Comparison of ENCODE assay signal across 17 cellular contexts in the genomic region with DNA sequence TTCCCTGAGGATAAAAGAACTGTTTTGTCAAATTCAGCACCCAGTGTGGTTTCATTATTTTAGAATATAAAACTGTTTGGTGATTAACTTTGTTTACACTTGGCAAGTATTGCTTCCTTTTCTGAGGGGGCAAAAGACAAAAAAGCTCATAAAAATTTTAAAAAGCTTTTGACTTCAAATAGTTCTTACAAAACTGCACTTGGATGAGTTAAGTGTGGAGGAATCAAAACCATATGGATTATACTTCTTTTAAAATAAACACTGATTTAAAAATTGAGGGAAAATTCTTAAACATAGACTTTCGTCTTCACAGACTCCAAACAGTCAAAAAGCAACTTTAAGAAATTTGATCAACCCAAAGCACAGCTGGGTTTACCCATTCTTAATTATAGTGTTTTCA.
DNase-seq lines count a peak whose midpoint lies in the region; ATAC-seq and TF ChIP-seq lines count a peak whose summit lies in the region.
"Had no signal": no experiment of that assay in that cellular context is flagged by ENCODE, and none has a peak within 500 bp of the region (broad histone marks: within the 10 kb centered on the region; RNA-seq: fewer than 3 reads in every experiment).

No MANE protein-coding gene starts in this region.

- H2AFZ ChIP-seq in hepatocyte, result no peak overlapping the region

- H3K36me3 ChIP-seq in breast epithelium (no peaks in the 10 kb centered on the region), colonic mucosa (no peaks in the 10 kb centered on the region), hepatocyte (replicated peaks; ENCODE audit: insufficient read depth, low read depth) (no peaks in the 10 kb centered on the region), Caco-2 (ENCODE audit: control insufficient read depth, insufficient read depth, low read length) (no peaks in the 10 kb centered on the region)

- H3K9me3 ChIP-seq in breast epithelium (no peaks in the 10 kb centered on the region), colonic mucosa (no peaks in the 10 kb centered on the region), hepatocyte (ENCODE audit: low read depth) (no peaks in the 10 kb centered on the region), Caco-2 (no peaks in the 10 kb centered on the region)

- WGBS in hepatocyte (ENCODE audit: low lambda C conversion rate, missing lambda C conversion rate), result 67% methylated on average over 1 of the region's 1 CpG

- H3K27ac ChIP-seq in breast epithelium, result no peak overlapping the region
- peak overlapping the region; percentile 37 for H3K27ac ChIP-seq in colonic mucosa
- peak overlapping the region; percentile 68 for H3K27ac ChIP-seq in hepatocyte
- H3K27ac ChIP-seq: 22Rv1, C4-2B, KMS-11 had no signal

- no peaks in the 10 kb centered on the region for H3K27me3 ChIP-seq in breast epithelium
- H3K27me3 ChIP-seq in colonic mucosa, result no peaks in the 10 kb centered on the region
- H3K27me3 ChIP-seq in hepatocyte, result no peaks in the 10 kb centered on the region
- H3K27me3 ChIP-seq in Caco-2 (replicated peaks; ENCODE audit: control insufficient read depth, insufficient read depth, low read length), result no peaks in the 10 kb centered on the region

- H3K9me3 Mint-ChIP-seq in MCF 10A (ENCODE audit: unreplicated experiment) (no peaks in the 10 kb centered on the region), type B pancreatic cell (no peaks in the 10 kb centered on the region), Caco-2 (ENCODE audit: unreplicated experiment) (no peaks in the 10 kb centered on the region)

- H3K9ac ChIP-seq in colonic mucosa (ENCODE audit: low read depth in 2 of 2, low read length in 2 of 2), result no peak overlapping the region
- H3K9ac ChIP-seq: KMS-11 had no signal

- intact Hi-C loops in MCF 10A (cut with micrococcal nuclease), result loop anchor here (5.0 kb wide), 1 partner anchor 363 kb away; no protein-coding TSS in a partner anchor
- intact Hi-C loops in breast epithelium (cut with DNase I; ENCODE audit: low total_unique reads), result no loop called here
- intact Hi-C loops in colonic mucosa (cut with DNase I), result no loop called here
- intact Hi-C loops in Caco-2 (cut with micrococcal nuclease; ENCODE audit: unreplicated experiment), result no loop called here

- H3K36me3 Mint-ChIP-seq in MCF 10A (ENCODE audit: insufficient read depth, unreplicated experiment), result no peaks in the 10 kb centered on the region
- H3K36me3 Mint-ChIP-seq in type B pancreatic cell, result no peaks in the 10 kb centered on the region
- no peaks in the 10 kb centered on the region for H3K36me3 Mint-ChIP-seq in Caco-2 (ENCODE audit: insufficient read depth, unreplicated experiment)

- TF ChIP-seq CTCF in MCF 10A (IDR thresholded peaks at IDR 0.05; ENCODE audit: unreplicated experiment) (no peak), breast epithelium (IDR thresholded peaks at IDR 0.05) (no peak), colonic mucosa (IDR thresholded peaks at IDR 0.05) (no peak), hepatocyte (IDR thresholded peaks at IDR 0.05; ENCODE audit: poor library complexity) (no peak), type B pancreatic cell (conservative IDR thresholded peaks at IDR 0.05) (no peak), Caco-2 (IDR thresholded peaks at IDR 0.05; ENCODE audit: insufficient read depth in 1 of 2, low read depth in 1 of 2, low read length in 1 of 2, severe bottlenecking in 1 of 2, unreplicated experiment in 1 of 2) (no peak)

- H3K27ac Mint-ChIP-seq in MCF 10A (ENCODE audit: low read depth, unreplicated experiment) (peak overlapping the region; percentile 66), type B pancreatic cell (peak overlapping the region; percentile 91), Caco-2 (ENCODE audit: unreplicated experiment) (no peak overlapping the region)

- H3K4me2 ChIP-seq in hepatocyte, result peak overlapping the region; percentile 50
- H3K4me2 ChIP-seq: KMS-11 had no signal

- no peak overlapping the region for H3K4me3 ChIP-seq in breast epithelium
- no peak overlapping the region for H3K4me3 ChIP-seq in colonic mucosa
- H3K4me3 ChIP-seq in hepatocyte, result no peak overlapping the region
- H3K4me3 ChIP-seq in Caco-2 (ENCODE audit: low read depth, low read length), result no peak overlapping the region
- H3K4me3 ChIP-seq: GM12878 had no signal

- no peaks in the 10 kb centered on the region for H3K79me2 ChIP-seq in hepatocyte

- H3K27me3 Mint-ChIP-seq in MCF 10A (ENCODE audit: insufficient read depth, unreplicated experiment) (no peaks in the 10 kb centered on the region), type B pancreatic cell (no peaks in the 10 kb centered on the region), Caco-2 (ENCODE audit: insufficient read depth, unreplicated experiment) (no peaks in the 10 kb centered on the region)

- peaks cover 16% of the 10 kb centered on the region for H3K4me1 Mint-ChIP-seq in MCF 10A (ENCODE audit: insufficient read depth, unreplicated experiment)
- H3K4me1 Mint-ChIP-seq in type B pancreatic cell (ENCODE audit: unreplicated experiment), result peaks cover 14% of the 10 kb centered on the region
- no peaks in the 10 kb centered on the region for H3K4me1 Mint-ChIP-seq in Caco-2 (ENCODE audit: low read depth, unreplicated experiment)

- H3K9me2 ChIP-seq in hepatocyte (replicated peaks; ENCODE audit: insufficient read depth), result no peaks in the 10 kb centered on the region

- POLR2A ChIA-PET in MCF 10A (lab: Yijun Ruan, JAX) (interaction anchor here (0.7 to 3.6 kb wide), 15 partner anchors 9 to 829 kb away, joined by 3 to 31 read pairs (median 5); a partner anchor contains a TSS), Caco-2 (lab: Charles Lee) (no interaction called here)

- no peak for TF ChIP-seq POLR2A in breast epithelium (IDR thresholded peaks at IDR 0.05)

- H3K4me3 Mint-ChIP-seq in MCF 10A (ENCODE audit: unreplicated experiment), result no peak overlapping the region
- no peak overlapping the region for H3K4me3 Mint-ChIP-seq in type B pancreatic cell
- no peak overlapping the region for H3K4me3 Mint-ChIP-seq in Caco-2 (ENCODE audit: unreplicated experiment)

- H4K20me1 ChIP-seq in hepatocyte (ENCODE audit: insufficient read depth, poor library complexity, severe bottlenecking), result no peaks in the 10 kb centered on the region

- DNase-seq in MCF 10A (ENCODE audit: unreplicated experiment), result no peak
- no peak for DNase-seq in breast epithelium (ENCODE audit: low spot score in 2 of 2)
- DNase-seq in colonic mucosa, result no peak
- DNase-seq in hepatocyte (ENCODE audit: low spot score), result no peak
- no peak for DNase-seq in type B pancreatic cell (ENCODE audit: extremely low spot score, unreplicated experiment)
- no peak for DNase-seq in stimulated activated naive CD8-positive, alpha-beta T cell treated with anti-CD3 and anti-CD28 coated beads, Interleukin-15, Interleukin-2, amounts not matched to agents 100 U/mL and 50 U/mL, for 24 hours
- no peak for DNase-seq in Caco-2
- DNase-seq in NK-92 treated with Interleukin-12 subunit alpha and Interleukin-12 subunit beta, amount 100 ng/mL, for 24 hours (lab: John Stamatoyannopoulos, UW), result no peak
- DNase-seq: COR-L47, NCI-H1105 treated with DMSO at 0.1 percent for 48 hours, NCI-H187 treated with DMSO at 0.1 percent for 48 hours, NCI-H2171 treated with DMSO at 0.1 percent for 48 hours, NCI-H82 had no signal

- no peak for ATAC-seq in stimulated activated naive CD8-positive, alpha-beta T cell treated with anti-CD3 and anti-CD28 coated beads, Interleukin-15, Interleukin-2, amounts not matched to agents 100 U/mL and 50 U/mL, for 24 hours
- ATAC-seq: GM12878 had no signal

- BruUV-seq in MCF 10A (replicated peaks; lab: Mats Ljungman, UMichigan) (no TSS peak), Caco-2 (replicated peaks; lab: Mats Ljungman, UMichigan) (no TSS peak)

- CTCF ChIA-PET in MCF 10A (lab: Yijun Ruan, JAX) (interaction anchor here (0.6 to 1.2 kb wide), 6 partner anchors 13 to 289 kb away, joined by 3 to 5 read pairs (median 3); no protein-coding TSS in a partner anchor), Caco-2 (lab: Charles Lee) (interaction anchor here (0.6 kb wide), 1 partner anchor 50 kb away, joined by 3 read pairs; no protein-coding TSS in a partner anchor)

- no peaks in the 10 kb centered on the region for H3K4me1 ChIP-seq in breast epithelium
- no peaks in the 10 kb centered on the region for H3K4me1 ChIP-seq in colonic mucosa
- H3K4me1 ChIP-seq in hepatocyte (ENCODE audit: insufficient read depth), result peaks cover 10% of the 10 kb centered on the region
- H3K4me1 ChIP-seq in Caco-2, result peaks cover 4% of the 10 kb centered on the region; the same call in 1 of the 2 replicates

Comparison
In these comparisons a context has a peak if more than half of its experiments do, and no peak if none do; other contexts are left out.
1. H3K27ac ChIP-seq: peak in colonic mucosa (single experiment) and hepatocyte (single experiment); none in breast epithelium (0 of 2).